Comparison of ENCODE assay signal across 8 cellular contexts in the genomic region with DNA sequence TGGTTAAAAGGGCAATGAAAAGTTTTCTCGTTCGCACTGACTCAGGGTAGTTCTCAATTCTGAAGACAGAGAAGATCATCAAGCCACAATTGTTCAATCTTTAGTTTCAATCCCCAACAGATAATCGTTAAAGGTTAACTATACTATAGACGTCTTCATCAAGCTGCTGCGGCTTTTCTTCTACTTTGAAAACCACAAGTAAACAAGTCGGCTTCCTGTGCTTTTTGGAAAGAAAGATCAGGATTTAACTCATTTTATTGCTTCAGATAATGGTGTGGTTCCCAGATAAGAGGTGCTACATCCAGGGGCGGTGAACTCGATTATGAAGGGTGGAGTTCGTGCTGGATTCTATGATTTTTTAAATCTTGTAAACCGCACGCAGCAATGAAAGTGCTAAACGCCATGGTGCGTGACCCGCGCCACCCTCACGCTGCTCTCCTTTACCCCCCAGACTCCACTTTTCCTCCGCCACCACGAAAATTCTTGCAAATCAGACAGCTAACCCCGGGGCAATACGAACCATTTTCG. TPM values are rescaled to one million over a fixed set of nuclear protein-coding genes. Genes with fewer than 3 reads are reported as not detected.
DNase-seq lines count a peak whose midpoint lies in the region; ATAC-seq and TF ChIP-seq lines count a peak whose summit lies in the region.

No MANE protein-coding gene starts in this region.

- H3K4me1 ChIP-seq in HAP-1 (peaks cover 28% of the 10 kb centered on the region), lung (ENCODE audit: control insufficient read depth in 2 of 2, insufficient read depth in 2 of 2, low read length in 2 of 2) (peaks cover 0 to 10% of the 10 kb centered on the region in 2 donors), vagina (peaks cover 21% of the 10 kb centered on the region)

- peaks cover 26% of the 10 kb centered on the region for H3K36me3 Mint-ChIP-seq in activated CD4-positive, alpha-beta T cell treated with anti-CD3 and anti-CD28 coated beads for 36 hours (ENCODE audit: low read depth)

- H3K4me1 Mint-ChIP-seq in activated CD4-positive, alpha-beta T cell treated with anti-CD3 and anti-CD28 coated beads for 36 hours = peaks cover 35% of the 10 kb centered on the region

- in situ Hi-C loops in HAP-1 (cut with MboI; ENCODE audit: low sequenced_read_pairs) = loop anchor here (25.0 kb wide), 1 partner anchor 317 kb away; no protein-coding TSS in a partner anchor
- in situ Hi-C loops in astrocyte of the spinal cord (cut with HindIII; ENCODE audit: low sequenced_read_pairs) = no loop called here

- no peak for DNase-seq in activated CD4-positive, alpha-beta T cell treated with anti-CD3 and anti-CD28 coated beads for 36 hours
- DNase-seq in activated CD4-positive, alpha-beta T cell treated with anti-CD3 and anti-CD28 coated beads for 4 hours = no peak
- DNase-seq in HAP-1 (ENCODE audit: low spot score in 2 of 2) (peak; percentile 73 to 86), MG63 (no peak), astrocyte of the spinal cord (ENCODE audit: low read depth, low spot score) (no peak), lung (ENCODE audit: low spot score) (no peak), vagina (ENCODE audit: extremely low spot score in 2 of 2) (no peak), GM10266 (ENCODE audit: extremely low spot score) (no peak)

- intact Hi-C loops in activated CD4-positive, alpha-beta T cell treated with anti-CD3 and anti-CD28 coated beads for 36 hours (cut with DNase I, micrococcal nuclease) = loop anchor here (2.0 to 10.0 kb wide), 5 partner anchors 202 to 983 kb away; a partner anchor contains a TSS
- intact Hi-C loops in vagina (cut with DNase I) = no loop called here

- H3K9me3 ChIP-seq in HAP-1 (no peaks in the 10 kb centered on the region), MG63 (no peaks in the 10 kb centered on the region), lung (ENCODE audit: control insufficient read depth in 2 of 2, insufficient read depth in 1 of 2, low read length in 1 of 2) (peaks cover 0 to 2% of the 10 kb centered on the region in 2 donors), vagina (no peaks in the 10 kb centered on the region)

- no peaks in the 10 kb centered on the region for H3K9me3 Mint-ChIP-seq in activated CD4-positive, alpha-beta T cell treated with anti-CD3 and anti-CD28 coated beads for 36 hours (ENCODE audit: low read depth)

- no peak for TF ChIP-seq POLR2A in vagina (IDR thresholded peaks at IDR 0.05)

- peak overlapping the region; percentile 87 for H3K4me3 Mint-ChIP-seq in activated CD4-positive, alpha-beta T cell treated with anti-CD3 and anti-CD28 coated beads for 36 hours

- peaks cover 11% of the 10 kb centered on the region for H3K36me3 ChIP-seq in HAP-1 (replicated peaks)
- peaks cover 14% of the 10 kb centered on the region for H3K36me3 ChIP-seq in MG63
- no peaks in the 10 kb centered on the region for H3K36me3 ChIP-seq in lung (ENCODE audit: control insufficient read depth in 2 of 2, insufficient read depth in 2 of 2, low read length in 2 of 2)
- H3K36me3 ChIP-seq in vagina = no peaks in the 10 kb centered on the region

- no peak for TF ChIP-seq CTCF in astrocyte of the spinal cord (IDR thresholded peaks at IDR 0.05; ENCODE audit: low read depth, low read length)
- no peak for TF ChIP-seq CTCF in lung (IDR thresholded peaks at IDR 0.05; ENCODE audit: control extremely low read depth, extremely low read depth)
- TF ChIP-seq CTCF in vagina (IDR thresholded peaks at IDR 0.05) = no peak
- no peak for TF ChIP-seq CTCF in GM10266 (IDR thresholded peaks at IDR 0.05; ENCODE audit: control insufficient read depth, insufficient read depth, low read depth, missing control alignments)

- H3K27ac Mint-ChIP-seq in activated CD4-positive, alpha-beta T cell treated with anti-CD3 and anti-CD28 coated beads for 36 hours = peak overlapping the region; percentile 97

- H3K27me3 ChIP-seq in HAP-1 (ENCODE audit: low read depth) (no peaks in the 10 kb centered on the region), MG63 (no peaks in the 10 kb centered on the region), lung (ENCODE audit: control insufficient read depth, insufficient read depth) (no peaks in the 10 kb centered on the region), vagina (no peaks in the 10 kb centered on the region)

- CTCF ChIA-PET in activated CD4-positive, alpha-beta T cell treated with anti-CD3 and anti-CD28 coated beads for 36 hours (lab: Charles Lee) = no interaction called here

- ATAC-seq in activated CD4-positive, alpha-beta T cell treated with anti-CD3 and anti-CD28 coated beads for 36 hours = peak; percentile 77
- ATAC-seq in lung (ENCODE audit: insufficient read depth, low FRiP score) = peak; percentile 24

- POLR2A ChIA-PET in activated CD4-positive, alpha-beta T cell treated with anti-CD3 and anti-CD28 coated beads for 36 hours (lab: Charles Lee) = interaction anchor here (0.6 kb wide), 2 partner anchors 183 to 206 kb away, joined by 3 read pairs; no protein-coding TSS in a partner anchor

- WGBS in lung, 2 donors = 1% methylated on average over 21 of the region's 21 CpGs

- H3K4me3 ChIP-seq in HAP-1 = peak overlapping the region; percentile 82
- H3K4me3 ChIP-seq in MG63 = peak overlapping the region; percentile 77
- peak overlapping the region; percentile 75 for H3K4me3 ChIP-seq in astrocyte of the spinal cord (ENCODE audit: low read depth, low read length)
- no peak overlapping the region for H3K4me3 ChIP-seq in lung
- peak overlapping the region; percentile 67 to 73 for H3K4me3 ChIP-seq in vagina

- peaks cover 46% of the 10 kb centered on the region for H3K27me3 Mint-ChIP-seq in activated CD4-positive, alpha-beta T cell treated with anti-CD3 and anti-CD28 coated beads for 36 hours

- no peak overlapping the region for H3K27ac ChIP-seq in lung (ENCODE audit: low read depth in 1 of 2, low read length in 1 of 2)
- peak overlapping the region; percentile 54 for H3K27ac ChIP-seq in vagina

RNA-seq across cellular contexts. Expression of a gene that starts 0.5 kb away (rescaled TPM):
- 10 to 100 TPM; 80.4 to 88.2 TPM for total RNA-seq in activated CD4-positive, alpha-beta T cell treated with anti-CD3 and anti-CD28 coated beads for 36 hours
- 13.2 and 18.6 TPM in 2 replicates for total RNA-seq in MG63 (2014; rRNA removed; shearing (Covaris generic); ENCODE audit: low replicate concordance)
- total RNA-seq in lung (10 to 100 TPM in 1 of 2 donors, 1 to 10 TPM in 1; 2.4 to 17.7 TPM), vagina (9.1 TPM)
- polyA plus RNA-seq in lung = 1 to 10 TPM in 1 of 2 donors, under 1 TPM in 1; 0.69 to 1.3 TPM

Comparison
In these comparisons a context has a peak if more than half of its experiments do, and no peak if none do; other contexts are left out.
1. DNase-seq: peak in HAP-1 (2 of 2); none in activated CD4-positive, alpha-beta T cell treated with anti-CD3 and anti-CD28 coated beads for 36 hours (single experiment), activated CD4-positive, alpha-beta T cell treated with anti-CD3 and anti-CD28 coated beads for 4 hours (0 of 2), MG63 (single experiment), astrocyte of the spinal cord (single experiment), lung (single experiment), vagina (0 of 2) and GM10266 (single experiment).